Comparison of ENCODE assay signal across 10 cellular contexts in genomic region chr7:91345449-91345848, GRCh38.
DNase-seq lines count a peak whose midpoint lies in the region; ATAC-seq lines count a peak whose summit lies in the region.
"Had no signal": no experiment of that assay in that cellular context is flagged by ENCODE, and none has a peak within 500 bp of the region (broad histone marks: within the 10 kb centered on the region; RNA-seq: fewer than 3 reads in every experiment).

No MANE protein-coding gene starts in this region.

- H3K36me3 Mint-ChIP-seq in naive B cell, result no peaks in the 10 kb centered on the region

- peaks cover 0 to 5% (median 0%) of the 10 kb centered on the region in 3 donors for H3K27me3 Mint-ChIP-seq in naive B cell
- H3K27me3 Mint-ChIP-seq: stimulated activated naive CD8-positive, alpha-beta T cell treated with anti-CD3 and anti-CD28 coated beads, Interleukin-15, Interleukin-2, amounts not matched to agents 100 ng/mL and 50 ng/mL, for 24 hours had no signal

- peaks cover 4 to 9% (median 6%) of the 10 kb centered on the region in 3 donors for H3K4me1 Mint-ChIP-seq in naive B cell

- no peak overlapping the region for H3K4me3 ChIP-seq in MG63

- no peaks in the 10 kb centered on the region for H3K9me3 ChIP-seq in MG63

- ATAC-seq in GM19397 (IDR thresholded peaks at IDR 0.05; ENCODE audit: unreplicated experiment) (peak; percentile 68), HG02763 (IDR thresholded peaks at IDR 0.05; ENCODE audit: unreplicated experiment) (peak; percentile 75), HG03520 (IDR thresholded peaks at IDR 0.05; ENCODE audit: unreplicated experiment) (peak; percentile 53), naive B cell (ENCODE audit: low read depth in 2 of 2) (peak; percentile 60 to 73)

- no peaks in the 10 kb centered on the region for H3K27me3 ChIP-seq in MG63

- H3K27ac Mint-ChIP-seq in naive B cell, result no peak overlapping the region
- H3K27ac Mint-ChIP-seq: stimulated activated naive CD8-positive, alpha-beta T cell treated with anti-CD3 and anti-CD28 coated beads, Interleukin-15, Interleukin-2, amounts not matched to agents 100 ng/mL and 50 ng/mL, for 24 hours had no signal

- peaks cover 0 to 3% (median 0%) of the 10 kb centered on the region in 7 donors for H3K9me3 Mint-ChIP-seq in naive B cell
- H3K9me3 Mint-ChIP-seq: stimulated activated naive CD8-positive, alpha-beta T cell treated with anti-CD3 and anti-CD28 coated beads, Interleukin-15, Interleukin-2, amounts not matched to agents 100 ng/mL and 50 ng/mL, for 24 hours had no signal

- peak overlapping the region in 2 of 8 donors; percentile 29 to 41 for H3K4me3 Mint-ChIP-seq in naive B cell
- H3K4me3 Mint-ChIP-seq: stimulated activated naive CD8-positive, alpha-beta T cell treated with anti-CD3 and anti-CD28 coated beads, Interleukin-15, Interleukin-2, amounts not matched to agents 100 ng/mL and 50 ng/mL, for 24 hours had no signal

- no peaks in the 10 kb centered on the region for H3K36me3 ChIP-seq in MG63
- H3K36me3 ChIP-seq: WERI-Rb-1 had no signal

- no peak for DNase-seq in naive B cell
- DNase-seq in NCI-H2029 treated with DMSO at 0.1 percent for 48 hours (lab: John Stamatoyannopoulos, UW), result no peak
- no peak for DNase-seq in activated T-cell treated with anti-CD3 and anti-CD28 coated beads for 4 hours
- no peak for DNase-seq in MG63
- no peak for DNase-seq in activated gamma-delta T cell (lab: John Stamatoyannopoulos, UW)
- DNase-seq: WERI-Rb-1 had no signal
